In genomic region chr18:79905389-79905911, GRCh38 we compare ENCODE assay signal across 19 cellular contexts. TPM values are rescaled to one million over a fixed set of nuclear protein-coding genes. Genes with fewer than 3 reads are reported as not detected.
DNase-seq lines count a peak whose midpoint lies in the region; ATAC-seq and TF ChIP-seq lines count a peak whose summit lies in the region.
"Had no signal": no experiment of that assay in that cellular context is flagged by ENCODE, and none has a peak within 500 bp of the region (broad histone marks: within the 10 kb centered on the region; RNA-seq: fewer than 3 reads in every experiment).

No MANE protein-coding gene starts in this region.

- no peaks in the 10 kb centered on the region for H3K4me1 ChIP-seq in psoas muscle
- H3K4me1 ChIP-seq: Peyer's patch had no signal

- WGBS in psoas muscle, 3 donors, result 92 to 93% (median 92%) methylated on average over 21 of the region's 21 CpGs

- peak; percentile 8 for DNase-seq in AG10803 (ENCODE audit: low read depth)
- DNase-seq in RWPE1 (ENCODE audit: low spot score), result no peak
- DNase-seq in epithelial cell of esophagus (ENCODE audit: low read depth), result peak; percentile 11
- DNase-seq in mesenteric fat pad (ENCODE audit: low spot score), result peak; percentile 85
- DNase-seq in NCI-H1930 (lab: John Stamatoyannopoulos, UW), result no peak
- DNase-seq in psoas muscle, result no peak
- DNase-seq: activated naive CD4-positive, alpha-beta T cell treated with anti-CD3 and anti-CD28 coated beads, Interleukin-2, amount 50 U/mL, for 16 hours; DND-41; hippocampal formation; Karpas-422; mesendoderm; NCI-H1694; NCI-H69; occipital lobe had no signal

- H3K4me3 ChIP-seq in AG10803 (ENCODE audit: low read length), result no peak overlapping the region
- no peak overlapping the region for H3K4me3 ChIP-seq in epithelial cell of esophagus (ENCODE audit: low read length)
- H3K4me3 ChIP-seq in psoas muscle, result no peak overlapping the region
- H3K4me3 ChIP-seq: Peyer's patch, vagina had no signal

- no peaks in the 10 kb centered on the region for H3K9me3 ChIP-seq in psoas muscle
- H3K9me3 ChIP-seq: vagina had no signal

- H3K36me3 ChIP-seq in psoas muscle (ENCODE audit: insufficient read depth in 1 of 2, low read depth in 1 of 2), result peaks cover 0 to 28% of the 10 kb centered on the region in 2 donors

- CTCF ChIA-PET in RWPE1 (lab: Yijun Ruan, JAX), result no interaction called here

- H3K27ac ChIP-seq in RWPE1 (peak overlapping the region; percentile 61), psoas muscle (no peak overlapping the region)
- H3K27ac ChIP-seq: HL-60, Peyer's patch, vagina had no signal

- intact Hi-C loops in psoas muscle (cut with DNase I), result no loop called here

- POLR2A ChIA-PET in RWPE1 (lab: Yijun Ruan, JAX; ENCODE audit: low non-redundant PET), result no interaction called here

- H3K27me3 ChIP-seq in psoas muscle (ENCODE audit: insufficient read depth in 3 of 3, low read length in 2 of 3), result no peaks in the 10 kb centered on the region
- H3K27me3 ChIP-seq: Peyer's patch, vagina had no signal

- no peak for ATAC-seq in psoas muscle
- no peak for ATAC-seq in GM19328 (IDR thresholded peaks at IDR 0.05; ENCODE audit: unreplicated experiment)
- ATAC-seq in HG03378 (IDR thresholded peaks at IDR 0.05; ENCODE audit: unreplicated experiment), result no peak

- TF ChIP-seq CTCF in AG10803 (conservative IDR thresholded peaks at IDR 0.05; ENCODE audit: low read length), result no peak
- TF ChIP-seq CTCF in RWPE1 (conservative IDR thresholded peaks at IDR 0.05; ENCODE audit: low read depth), result no peak
- no peak for TF ChIP-seq CTCF in epithelial cell of esophagus (IDR thresholded peaks at IDR 0.05; ENCODE audit: insufficient read depth, low read depth, low read length, missing control alignments)
- no peak for TF ChIP-seq CTCF in psoas muscle (IDR thresholded peaks at IDR 0.05)

RNA-seq across cellular contexts. Expression of gene SLC66A2, which starts 46.0 kb away (rescaled TPM):
- total RNA-seq in mesenteric fat pad (85.9 TPM), psoas muscle (100 to 1,000 TPM in 2 of 4 donors, 10 to 100 TPM in 2; 36.4 to 160 (median 72.7) TPM)
- 10 to 100 TPM; 53.4 to 79.3 (median 67.7) TPM for polyA plus RNA-seq in psoas muscle

RNA-seq across cellular contexts. Expression of gene HSBP1L1, which starts 59.0 kb away (rescaled TPM):
- total RNA-seq in mesenteric fat pad (18.8 TPM), psoas muscle (1 to 10 TPM; 2.5 to 9.3 (median 8.4) TPM)
- polyA plus RNA-seq in psoas muscle, result 10 to 100 TPM in 2 of 3 donors, 1 to 10 TPM in 1; 5.0 to 11.9 (median 10.2) TPM

Comparison
In these comparisons a context has a peak if more than half of its experiments do, and no peak if none do; other contexts are left out.
1. DNase-seq: peak in AG10803 (single experiment), epithelial cell of esophagus (single experiment) and mesenteric fat pad (single experiment); none in RWPE1 (single experiment), NCI-H1930 (0 of 2) and psoas muscle (0 of 2).